10 cellular contexts compared by ENCODE assay signal in the genomic region with DNA sequence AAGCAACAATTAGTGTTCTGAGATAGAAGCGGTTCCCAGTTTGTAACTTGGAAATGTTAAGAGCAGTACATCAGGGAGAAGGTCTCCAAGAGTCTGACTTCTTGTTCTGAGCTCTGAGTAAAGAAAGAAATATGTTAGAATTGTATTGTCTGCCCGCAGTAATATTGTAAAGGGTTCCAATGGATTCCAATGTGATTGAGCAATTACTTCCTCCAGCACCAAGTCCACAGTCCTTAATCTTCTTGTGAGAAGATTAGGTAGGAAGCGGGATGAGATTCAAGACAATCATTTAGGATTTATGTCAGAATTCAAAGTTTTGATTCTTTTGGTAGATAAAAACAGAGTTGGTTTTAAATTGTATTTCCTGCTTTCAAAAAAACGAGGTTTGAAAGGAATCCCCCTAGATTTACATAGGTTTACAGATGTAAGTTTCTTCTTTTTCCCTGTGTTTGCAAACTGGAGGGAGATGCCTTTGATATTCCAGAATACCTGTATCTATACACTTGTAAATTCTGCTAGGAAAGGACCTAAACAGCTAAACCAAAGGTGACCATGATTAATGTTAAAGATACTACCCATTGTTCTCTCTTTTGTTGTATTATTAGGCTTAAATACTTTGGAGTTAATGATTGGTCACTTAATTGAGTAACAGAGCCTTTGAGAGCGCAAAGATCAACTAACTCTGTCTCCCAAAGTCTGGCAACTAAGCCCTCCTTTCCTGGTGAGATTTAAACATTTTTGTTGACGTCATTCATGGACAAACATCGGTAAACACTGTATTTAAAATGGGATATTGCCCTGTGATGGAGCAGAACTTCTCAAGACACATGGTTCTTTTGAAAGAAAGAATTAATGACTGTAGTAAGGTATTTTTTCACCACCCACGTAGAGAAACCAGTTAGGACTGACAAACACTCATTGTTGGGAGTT. TPM values are rescaled to one million over a fixed set of nuclear protein-coding genes. Genes with fewer than 3 reads are reported as not detected.
DNase-seq lines count a peak whose midpoint lies in the region; ATAC-seq, FAIRE-seq and TF ChIP-seq lines count a peak whose summit lies in the region.
"Had no signal": no experiment of that assay in that cellular context is flagged by ENCODE, and none has a peak within 500 bp of the region (broad histone marks: within the 10 kb centered on the region; RNA-seq: fewer than 3 reads in every experiment).

No MANE protein-coding gene starts in this region.

- DNase-seq in heart left ventricle (no peak), left ventricle myocardium superior (no peak), K562 (ENCODE audit: extremely low read depth in 1 of 4, low spot score in 3 of 4) (no peak), kidney epithelial cell (ENCODE audit: low read depth) (peak; percentile 79), upper lobe of right lung (no peak), NCI-H748 treated with DMSO at 0.1 percent for 48 hours (lab: John Stamatoyannopoulos, UW) (no peak)
- no peak for DNase-seq in activated CD8-positive, alpha-beta T cell treated with anti-CD3 and anti-CD28 coated beads, Interleukin-2, amount 10 ng/mL, durations not matched to agents 7 days and 5 days
- DNase-seq: naive thymus-derived CD4-positive, alpha-beta T cell had no signal

- H2AFZ ChIP-seq in K562 (ENCODE audit: low read depth, low read length) = 0 out of 2 replicates have a peak overlapping the region, but pooled peaks have one; percentile 98

- H3K4me2 ChIP-seq in K562 (ENCODE audit: insufficient read depth, low read length) = no peak overlapping the region
- H3K4me2 ChIP-seq: BLaER1 had no signal

- in situ Hi-C loops in K562 (cut with MboI) = loop anchor here (10.0 kb wide), 1 partner anchor 1121 kb away; no protein-coding TSS in a partner anchor

- CTCF ChIA-PET in K562 (lab: Yijun Ruan, JAX; ENCODE audit: low intra/inter-chr PET ratio) = no interaction called here
- CTCF ChIA-PET in activated CD8-positive, alpha-beta T cell treated with anti-CD3 and anti-CD28 coated beads, Interleukin-2, amount 10 ng/mL, durations not matched to agents 7 days and 5 days (lab: Charles Lee) = interaction anchor here (1.2 to 1.4 kb wide), 2 partner anchors 8 to 1163 kb away, joined by 3 to 4 read pairs; no protein-coding TSS in a partner anchor

- H3K36me3 ChIP-seq in heart left ventricle (no peaks in the 10 kb centered on the region), K562 (ENCODE audit: control insufficient read depth, insufficient read depth, low read length) (no peaks in the 10 kb centered on the region), kidney epithelial cell (ENCODE audit: control insufficient read depth, insufficient read depth, low read length) (peaks cover 4% of the 10 kb centered on the region), upper lobe of right lung (no peaks in the 10 kb centered on the region)
- H3K36me3 ChIP-seq: BLaER1 had no signal

- peaks cover 63% of the 10 kb centered on the region for H3K27me3 Mint-ChIP-seq in activated CD8-positive, alpha-beta T cell treated with anti-CD3 and anti-CD28 coated beads, Interleukin-2, amount 10 ng/mL, durations not matched to agents 7 days and 5 days (ENCODE audit: low read depth)

- ATAC-seq in heart left ventricle = peak in 1 of 4 donors; percentile 2
- ATAC-seq in left ventricle myocardium superior = no peak
- ATAC-seq in K562 = no peak
- no peak for ATAC-seq in upper lobe of right lung
- no peak for ATAC-seq in HG02870 (IDR thresholded peaks at IDR 0.05; ENCODE audit: unreplicated experiment)
- no peak for ATAC-seq in activated CD8-positive, alpha-beta T cell treated with anti-CD3 and anti-CD28 coated beads, Interleukin-2, amount 10 ng/mL, durations not matched to agents 7 days and 5 days
- ATAC-seq: naive thymus-derived CD4-positive, alpha-beta T cell had no signal

- FAIRE-seq in K562 (lab: Jason Lieb, UNC) = peak; percentile 37

- no peak overlapping the region for H3K9ac ChIP-seq in K562 (ENCODE audit: insufficient read depth in 1 of 2, low read depth in 2 of 2, low read length in 2 of 2)
- H3K9ac ChIP-seq: BLaER1 had no signal

- H4K20me1 ChIP-seq in K562 (replicated peaks; ENCODE audit: control insufficient read depth, insufficient read depth, low read length) = no peaks in the 10 kb centered on the region
- H4K20me1 ChIP-seq: BLaER1 had no signal

- no peak overlapping the region for H3K4me3 Mint-ChIP-seq in activated CD8-positive, alpha-beta T cell treated with anti-CD3 and anti-CD28 coated beads, Interleukin-2, amount 10 ng/mL, durations not matched to agents 7 days and 5 days

- H3K9me1 ChIP-seq in K562 (ENCODE audit: control insufficient read depth, insufficient read depth, low read length) = no peaks in the 10 kb centered on the region

- no peak for TF ChIP-seq EP300 in K562 (IDR thresholded peaks at IDR 0.05; ENCODE audit: low read length)

- POLR2A ChIA-PET in K562 (lab: Yijun Ruan, JAX) = no interaction called here
- POLR2A ChIA-PET in activated CD8-positive, alpha-beta T cell treated with anti-CD3 and anti-CD28 coated beads, Interleukin-2, amount 10 ng/mL, durations not matched to agents 7 days and 5 days (lab: Charles Lee) = no interaction called here

- BruUV-seq in K562 (replicated peaks; lab: Mats Ljungman, UMichigan) = no TSS peak

- H3K27ac Mint-ChIP-seq in activated CD8-positive, alpha-beta T cell treated with anti-CD3 and anti-CD28 coated beads, Interleukin-2, amount 10 ng/mL, durations not matched to agents 7 days and 5 days = no peak overlapping the region
- H3K27ac Mint-ChIP-seq: naive thymus-derived CD4-positive, alpha-beta T cell had no signal

- H3K9me3 Mint-ChIP-seq in activated CD8-positive, alpha-beta T cell treated with anti-CD3 and anti-CD28 coated beads, Interleukin-2, amount 10 ng/mL, durations not matched to agents 7 days and 5 days (ENCODE audit: insufficient read depth) = no peaks in the 10 kb centered on the region

- peaks cover 0 to 58% (median 21%) of the 10 kb centered on the region in 9 donors for H3K27me3 ChIP-seq in heart left ventricle
- peaks cover 9 to 24% of the 10 kb centered on the region in 2 experiments; a peak in 4 of 5 replicates for H3K27me3 ChIP-seq in K562 (ENCODE audit: control insufficient read depth in 2 of 2, insufficient read depth in 2 of 2, low read length in 2 of 2)
- H3K27me3 ChIP-seq in kidney epithelial cell (ENCODE audit: control insufficient read depth, insufficient read depth, low read length) = no peaks in the 10 kb centered on the region
- H3K27me3 ChIP-seq in upper lobe of right lung = peaks cover 44% of the 10 kb centered on the region

- H3K36me3 Mint-ChIP-seq in activated CD8-positive, alpha-beta T cell treated with anti-CD3 and anti-CD28 coated beads, Interleukin-2, amount 10 ng/mL, durations not matched to agents 7 days and 5 days (ENCODE audit: low read depth) = no peaks in the 10 kb centered on the region

- TF ChIP-seq CTCF in heart left ventricle (IDR thresholded peaks at IDR 0.05) (no peak), K562 (IDR thresholded peaks at IDR 0.05 in 2 of 3, conservative IDR thresholded peaks at IDR 0.05 in 1 of 3; ENCODE audit: insufficient read depth in 2 of 3, low read depth in 1 of 3, low read length in 3 of 3) (no peak), kidney epithelial cell (IDR thresholded peaks at IDR 0.05; ENCODE audit: insufficient read depth, low read length, poor library complexity, severe bottlenecking) (no peak), upper lobe of right lung (IDR thresholded peaks at IDR 0.05) (no peak)

- peaks cover 0 to 54% (median 25%) of the 10 kb centered on the region in 12 donors for H3K4me1 ChIP-seq in heart left ventricle
- peaks cover 5 to 36% of the 10 kb centered on the region in 2 experiments; a peak in 3 of 5 replicates for H3K4me1 ChIP-seq in K562 (replicated peaks in 1 of 2; ENCODE audit: control insufficient read depth in 2 of 2, insufficient read depth in 2 of 2, low read length in 2 of 2)
- H3K4me1 ChIP-seq in upper lobe of right lung = peaks cover 27% of the 10 kb centered on the region
- H3K4me1 ChIP-seq: BLaER1 had no signal

- TF ChIP-seq POLR2A in heart left ventricle (IDR thresholded peaks at IDR 0.05) (no peak), K562 (conservative IDR thresholded peaks at IDR 0.05) (no peak)

- no peaks in the 10 kb centered on the region for H3K9me3 ChIP-seq in heart left ventricle
- no peaks in the 10 kb centered on the region for H3K9me3 ChIP-seq in K562 (replicated peaks; ENCODE audit: control insufficient read depth, insufficient read depth, low read depth, low read length)
- H3K9me3 ChIP-seq in upper lobe of right lung = no peaks in the 10 kb centered on the region

- H3K4me1 Mint-ChIP-seq in activated CD8-positive, alpha-beta T cell treated with anti-CD3 and anti-CD28 coated beads, Interleukin-2, amount 10 ng/mL, durations not matched to agents 7 days and 5 days (ENCODE audit: low read depth) = peaks cover 38% of the 10 kb centered on the region

- H3K4me3 ChIP-seq in heart left ventricle (peak overlapping the region in 6 of 12 donors; percentile 57 to 69 (median 62)), K562 (no peak overlapping the region), kidney epithelial cell (ENCODE audit: low read depth, low read length) (peak overlapping the region; percentile 96), upper lobe of right lung (peak overlapping the region; percentile 59)
- H3K4me3 ChIP-seq: BLaER1 had no signal

- H3K79me2 ChIP-seq in K562 (ENCODE audit: control insufficient read depth, insufficient read depth, low read length) = no peaks in the 10 kb centered on the region

- H3K27ac ChIP-seq in heart left ventricle (peak overlapping the region in 10 of 12 donors; percentile 1 to 88 (median 76)), K562 (ENCODE audit: extremely low read depth, low read depth, low read length) (no peak overlapping the region), upper lobe of right lung (peak overlapping the region; percentile 83)
- H3K27ac ChIP-seq: BLaER1 had no signal

- WGBS in heart left ventricle, 4 donors = 60 to 66% (median 61%) methylated on average over 8 of the region's 8 CpGs
- 19% methylated on average over 8 of the region's 8 CpGs for WGBS in K562 (ENCODE audit: insufficient coverage, low coverage, missing lambda C conversion rate)

- no peak for TF ChIP-seq RAD21 in K562 (CRISPR knock-in tag; conservative IDR thresholded peaks at IDR 0.05 in 1 of 2, IDR thresholded peaks at IDR 0.05 in 1 of 2)

- intact Hi-C loops in heart left ventricle (cut with DNase I) = loop anchor here in 4 of 10 donors (10.0 kb wide), 2 partner anchors 79 to 1121 kb away; no protein-coding TSS in a partner anchor
- intact Hi-C loops in left ventricle myocardium superior (cut with micrococcal nuclease) = no loop called here
- intact Hi-C loops in K562 (cut with micrococcal nuclease) = no loop called here
- intact Hi-C loops in upper lobe of right lung (cut with DNase I) = no loop called here

RNA-seq across cellular contexts. Expression of a gene that starts 4.3 kb away (rescaled TPM):
- total RNA-seq in heart left ventricle (100 to 1,000 TPM in 1 of 9 donors, 10 to 100 TPM in 8; 11.6 to 121 (median 29.5) TPM), left ventricle myocardium superior (16.9 TPM), K562 (2014; rRNA removed) (0.05 and 0.37 TPM in 2 replicates), K562 (2014; rRNA removed; fragmentation: Illumina TruSeq; extraction: Trizol) (0.06 and 0.07 TPM in 2 replicates), K562 (2015; rRNA removed; fragmentation: Illumina TruSeq; extraction: Trizol) (0.22 and 0.26 TPM in 2 replicates), K562 (2021) (0.29 and 0.33 TPM in 2 replicates), kidney epithelial cell (175 and 178 TPM in 2 replicates), upper lobe of right lung (90.0 TPM)
- polyA plus RNA-seq in heart left ventricle (10 to 100 TPM in 1 of 2 donors, 1 to 10 TPM in 1; 4.8 to 24.3 TPM), K562 (2011; rRNA removed) (0.03 and 0.12 TPM in 2 replicates), K562 (2014; fragmentation: Illumina TruSeq; extraction: Trizol) (0.12 and 0.29 TPM in 2 replicates), K562 (2014; fragmentation: Nextera tagmentation; extraction: Ambion mirVana) (under 1 TPM; 0.01 to 0.04 TPM), K562 (2014; rRNA removed) (0.01 and 0.40 TPM in 2 replicates)
- total RNA-seq in K562 (2011; cell fraction: chromatin; rRNA removed; ENCODE audit: low replicate concordance) = 0.05 and 0.16 TPM in 2 replicates
- not detected in 2 replicates for total RNA-seq in K562 (2011; cell fraction: nucleolus; rRNA removed)
- 0.07 TPM in 1 of 2 replicates, not detected in the other for total RNA-seq in K562 (2011; cell fraction: nucleoplasm; rRNA removed)
- 0.15 and 0.19 TPM in 2 replicates for polyA plus RNA-seq in K562 (2011; cell fraction: cytosol; rRNA removed)
- 0.04 and 0.17 TPM in 2 replicates for polyA plus RNA-seq in K562 (2011; cell fraction: nucleus; rRNA removed)
- 0.29 and 0.30 TPM in 2 replicates for polyA plus RNA-seq in K562 (2012)
- 0.46 and 0.60 TPM in 2 replicates for polyA minus RNA-seq in K562 (2011; rRNA and poly(A)+ RNA removed)
- not detected in 2 replicates for polyA minus RNA-seq in K562 (2011; cell fraction: cytosol; rRNA and poly(A)+ RNA removed)
- polyA minus RNA-seq in K562 (2011; cell fraction: nucleus; rRNA and poly(A)+ RNA removed) = 0.13 and 0.56 TPM in 2 replicates
- under 1 TPM; 0.03 to 0.39 TPM for total RNA-seq in activated CD8-positive, alpha-beta T cell treated with anti-CD3 and anti-CD28 coated beads, Interleukin-2, amount 10 ng/mL, durations not matched to agents 7 days and 5 days

Comparison
In these comparisons a context has a peak if more than half of its experiments do, and no peak if none do; other contexts are left out.
1. RNA of a gene that starts 4.3 kb away (total RNA-seq): 175 to 178 TPM in kidney epithelial cell, 90.0 TPM in upper lobe of right lung (single experiment), 11.6 to 121 TPM in heart left ventricle and 16.9 TPM in left ventricle myocardium superior (single experiment); 0.03 to 0.39 TPM in activated CD8-positive, alpha-beta T cell treated with anti-CD3 and anti-CD28 coated beads, Interleukin-2, amount 10 ng/mL, durations not matched to agents 7 days and 5 days and 0.05 to 0.37 TPM in K562; every median in the first group is over 4 times any median in the second.